ENCODE assay signal across 15 cellular contexts in the genomic region with DNA sequence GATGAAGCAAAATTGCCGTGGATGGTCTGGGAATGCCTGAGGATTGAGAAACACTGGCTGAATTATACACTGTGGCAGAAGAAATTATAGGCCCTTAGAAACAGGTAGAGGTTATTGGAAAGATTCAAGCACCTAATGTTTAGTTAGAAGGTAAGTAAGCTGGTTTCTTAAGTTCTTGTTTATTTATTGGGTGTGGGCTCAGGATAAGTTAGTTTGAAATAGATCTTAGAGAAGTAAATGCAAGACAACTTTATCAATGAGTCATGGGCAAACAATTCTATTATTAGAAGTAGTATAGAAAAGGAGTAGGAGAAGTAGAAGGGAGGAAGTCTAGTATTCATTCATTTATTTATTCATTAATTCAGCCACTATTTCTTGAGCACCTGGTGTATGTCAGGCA.
A peak's percentile ranks its signal among the peaks of the same experiment; 100 is the strongest.
DNase-seq lines count a peak whose midpoint lies in the region; TF ChIP-seq lines count a peak whose summit lies in the region.
"Had no signal": no experiment of that assay in that cellular context is flagged by ENCODE, and none has a peak within 500 bp of the region (broad histone marks: within the 10 kb centered on the region; RNA-seq: fewer than 3 reads in every experiment).

No MANE protein-coding gene starts in this region.

- WGBS in GM23248 (ENCODE audit: low coverage in 1 of 2, low lambda C conversion rate in 2 of 2, missing lambda C conversion rate in 2 of 2), 2 experiments = 64 to 68% methylated on average over 1 of the region's 1 CpG
- WGBS in sigmoid colon, 2 donors = 29 to 79% methylated on average over 1 of the region's 1 CpG
- 63% methylated on average over 1 of the region's 1 CpG for WGBS in suprapubic skin

- no peak overlapping the region for H2AFZ ChIP-seq in GM23248

- TF ChIP-seq POLR2A in sigmoid colon (IDR thresholded peaks at IDR 0.05) (no peak), suprapubic skin (IDR thresholded peaks at IDR 0.05) (no peak)

- no peak for TF ChIP-seq CTCF in fibroblast of mammary gland (conservative IDR thresholded peaks at IDR 0.05; ENCODE audit: control insufficient read depth, insufficient read depth, low read depth, low read length)
- no peak for TF ChIP-seq CTCF in sigmoid colon (IDR thresholded peaks at IDR 0.05)
- no peak for TF ChIP-seq CTCF in endothelial cell (IDR thresholded peaks at IDR 0.05; ENCODE audit: unreplicated experiment)
- no peak for TF ChIP-seq CTCF in suprapubic skin (IDR thresholded peaks at IDR 0.05)

- H3K4me2 ChIP-seq in GM23248 (ENCODE audit: unreplicated experiment) = peak overlapping the region; percentile 84

- H3K27me3 Mint-ChIP-seq in endothelial cell (ENCODE audit: unreplicated experiment) = peaks cover 3% of the 10 kb centered on the region

- intact Hi-C loops in sigmoid colon (cut with DNase I) = loop anchor here (5.0 kb wide), 1 partner anchor 101 kb away; no protein-coding TSS in a partner anchor

- peaks cover 53% of the 10 kb centered on the region for H3F3A ChIP-seq in GM23248 (ENCODE audit: insufficient read depth)

- no peak overlapping the region for H3K27ac Mint-ChIP-seq in endothelial cell (ENCODE audit: unreplicated experiment)

- H3K9me2 ChIP-seq in GM23248 (ENCODE audit: insufficient read depth) = no peaks in the 10 kb centered on the region

- DNase-seq in GM23248 = peak; percentile 45
- peak; percentile 11 for DNase-seq in RPMI7951 (ENCODE audit: low read depth)
- peak; percentile 31 for DNase-seq in fibroblast of mammary gland (ENCODE audit: low read depth)
- no peak for DNase-seq in sigmoid colon
- no peak for DNase-seq in NCI-H345 treated with DMSO at 0.1 percent for 48 hours (lab: John Stamatoyannopoulos, UW; ENCODE audit: unreplicated experiment)
- no peak for DNase-seq in endothelial cell (ENCODE audit: low spot score)
- DNase-seq in suprapubic skin (ENCODE audit: low spot score in 2 of 2) = no peak
- no peak for DNase-seq in cortex of kidney (lab: John Stamatoyannopoulos, UW)
- DNase-seq: activated CD4-positive, alpha-beta T cell treated with anti-CD3 and anti-CD28 coated beads, Interleukin-2, amount 50 U/mL, for 1 hour; COR-L47; effector CD8-positive, alpha-beta T cell; hippocampal formation; NCI-H446 treated with DMSO at 0.1 percent for 48 hours had no signal

- H3K4me3 Mint-ChIP-seq in endothelial cell (ENCODE audit: unreplicated experiment) = no peak overlapping the region
- H3K4me3 Mint-ChIP-seq: activated naive CD4-positive, alpha-beta T cell treated with anti-CD3 and anti-CD28 coated beads for 36 hours had no signal

- no peaks in the 10 kb centered on the region for H4K20me1 ChIP-seq in GM23248 (ENCODE audit: insufficient read depth)

- no peak overlapping the region for H3K4me3 ChIP-seq in GM23248
- H3K4me3 ChIP-seq in fibroblast of mammary gland (ENCODE audit: control insufficient read depth, low read depth, low read length) = no peak overlapping the region
- H3K4me3 ChIP-seq in sigmoid colon = no peak overlapping the region
- H3K4me3 ChIP-seq in suprapubic skin = no peak overlapping the region
- H3K4me3 ChIP-seq: skin epidermis had no signal

- H3K9me3 ChIP-seq in GM23248 (ENCODE audit: low read depth) = no peaks in the 10 kb centered on the region
- no peaks in the 10 kb centered on the region for H3K9me3 ChIP-seq in sigmoid colon
- H3K9me3 ChIP-seq in suprapubic skin = no peaks in the 10 kb centered on the region

- no peak for TF ChIP-seq EP300 in sigmoid colon (IDR thresholded peaks at IDR 0.05)
- TF ChIP-seq EP300 in suprapubic skin (IDR thresholded peaks at IDR 0.05) = no peak

- H3K36me3 Mint-ChIP-seq in endothelial cell (ENCODE audit: low read depth, unreplicated experiment) = peaks cover 6% of the 10 kb centered on the region

- H3K27ac ChIP-seq in GM23248 = no peak overlapping the region
- peak overlapping the region in 3 of 4 donors; percentile 71 to 89 (median 83) for H3K27ac ChIP-seq in sigmoid colon
- H3K27ac ChIP-seq in suprapubic skin = no peak overlapping the region

- no peak overlapping the region for H3K9ac ChIP-seq in GM23248

- H3K27me3 ChIP-seq in GM23248 (replicated peaks; ENCODE audit: insufficient read depth) (no peaks in the 10 kb centered on the region), sigmoid colon (no peaks in the 10 kb centered on the region), suprapubic skin (no peaks in the 10 kb centered on the region)

- peaks cover 80% of the 10 kb centered on the region for H3K79me2 ChIP-seq in GM23248 (ENCODE audit: insufficient read depth)

- in situ Hi-C loops in GM23248 (cut with MboI) = no loop called here

- H3K4me1 Mint-ChIP-seq in endothelial cell (ENCODE audit: unreplicated experiment) = peaks cover 18% of the 10 kb centered on the region

- H3K9me3 Mint-ChIP-seq in endothelial cell (ENCODE audit: unreplicated experiment) = no peaks in the 10 kb centered on the region

- H3K36me3 ChIP-seq in GM23248 (ENCODE audit: low read depth) (no peaks in the 10 kb centered on the region), sigmoid colon (no peaks in the 10 kb centered on the region), suprapubic skin (no peaks in the 10 kb centered on the region)

- H3K4me1 ChIP-seq in GM23248 (ENCODE audit: insufficient read depth) = peaks cover 54% of the 10 kb centered on the region
- peaks cover 0 to 69% (median 54%) of the 10 kb centered on the region in 4 donors for H3K4me1 ChIP-seq in sigmoid colon
- H3K4me1 ChIP-seq in suprapubic skin = peaks cover 56% of the 10 kb centered on the region

Comparison
In these comparisons a context has a peak if more than half of its experiments do, and no peak if none do; other contexts are left out.
1. DNase-seq: peak in GM23248 (single experiment), RPMI7951 (single experiment) and fibroblast of mammary gland (single experiment); none in sigmoid colon (single experiment), NCI-H345 treated with DMSO at 0.1 percent for 48 hours (single experiment), endothelial cell (single experiment), suprapubic skin (0 of 2) and cortex of kidney (single experiment).
2. H3K27ac ChIP-seq: peak in sigmoid colon (3 of 4); none in GM23248 (single experiment) and suprapubic skin (single experiment).